8 cellular contexts compared by ENCODE assay signal in the genomic region with DNA sequence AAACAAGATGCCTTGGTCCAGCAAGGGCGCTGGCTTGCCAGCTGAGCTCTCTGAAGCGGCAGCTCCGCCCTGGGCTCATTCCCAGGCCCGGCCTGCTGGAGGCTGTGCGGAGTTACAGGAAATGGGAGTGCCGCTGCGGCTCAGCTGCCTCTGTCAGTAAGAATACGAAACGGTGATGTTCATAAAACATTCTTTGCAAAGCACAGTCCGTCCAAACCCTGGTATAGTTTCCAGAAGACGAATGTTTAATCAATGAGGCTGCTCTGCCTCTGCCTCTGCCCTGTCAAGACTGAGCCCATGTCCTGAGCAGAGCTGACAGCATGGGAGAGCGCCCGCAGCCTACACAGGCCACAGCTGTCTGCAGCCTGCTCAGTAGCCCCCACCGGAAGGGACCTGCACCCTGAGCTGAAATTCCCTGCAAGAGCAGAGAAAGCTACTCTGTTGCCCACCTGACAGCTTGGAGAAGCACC.
DNase-seq lines count a peak whose midpoint lies in the region; ATAC-seq, FAIRE-seq and TF ChIP-seq lines count a peak whose summit lies in the region.

No MANE protein-coding gene starts in this region.

- H3K4me3 ChIP-seq in BLaER1 treated with 17β-estradiol and CSF1 and Interleukin-3, amounts not matched to agents 10 nM and 100 nM = no peak overlapping the region
- H3K4me3 ChIP-seq in choroid plexus epithelial cell (ENCODE audit: low read depth, low read length) (peak overlapping the region; percentile 13), HepG2 (replicated peaks in 1 of 3; ENCODE audit: insufficient read depth in 1 of 3, low read depth in 2 of 3, low read length in 3 of 3) (peak overlapping the region in 2 of 3 experiments; percentile 26 to 37; a peak in 1 of 6 replicates), stomach (no peak overlapping the region)

- H3K9ac ChIP-seq in BLaER1 treated with 17β-estradiol and CSF1 and Interleukin-3, amounts not matched to agents 10 nM and 100 nM = peak overlapping the region in 3 of 11 experiments; percentile 15 to 30 (median 22); a peak in 2 of 22 replicates
- no peak overlapping the region; the same call in 1 of the 2 replicates for H3K9ac ChIP-seq in HepG2 (ENCODE audit: insufficient read depth, low read depth, low read length)

- no peak for TF ChIP-seq POLR2A in HepG2 (IDR thresholded peaks at IDR 0.05; ENCODE audit: insufficient read depth in 1 of 2, low read depth in 2 of 2, low read length in 2 of 2)
- no peak for TF ChIP-seq POLR2A in stomach (IDR thresholded peaks at IDR 0.05)

- H3K79me2 ChIP-seq in HepG2 (ENCODE audit: insufficient read depth, low read length) = no peaks in the 10 kb centered on the region

- FAIRE-seq in HepG2 (lab: Jason Lieb, UNC) = no peak

- BruUV-seq in HepG2 (replicated peaks; lab: Mats Ljungman, UMichigan) = no TSS peak

- POLR2A ChIA-PET in HepG2 (lab: Yijun Ruan, JAX) = interaction anchor here (1.3 to 2.3 kb wide), 3 partner anchors 58 to 92 kb away, joined by 3 to 16 read pairs (median 3); no protein-coding TSS in a partner anchor

- no peaks in the 10 kb centered on the region for H4K20me1 ChIP-seq in BLaER1 treated with 17β-estradiol and CSF1 and Interleukin-3, amounts not matched to agents 10 nM and 100 nM
- H4K20me1 ChIP-seq in HepG2 (ENCODE audit: insufficient read depth, low read length) = no peaks in the 10 kb centered on the region

- DNase-seq in NCI-H460 (ENCODE audit: extremely low read depth, low read depth) = peak; percentile 11
- DNase-seq in choroid plexus epithelial cell (ENCODE audit: low read depth) = peak; percentile 84
- DNase-seq in HepG2 (ENCODE audit: low spot score) = peak; percentile 28
- DNase-seq in stomach = peak; percentile 82
- no peak for DNase-seq in T-helper 2 cell
- DNase-seq in AML-193 (lab: John Stamatoyannopoulos, UW) = no peak
- DNase-seq in NCI-H1930 (lab: John Stamatoyannopoulos, UW) = no peak

- no peaks in the 10 kb centered on the region for H3K27me3 ChIP-seq in BLaER1 treated with 17β-estradiol and CSF1 and Interleukin-3, amounts not matched to agents 10 nM and 100 nM
- H3K27me3 ChIP-seq in HepG2 (ENCODE audit: control insufficient read depth in 1 of 2, insufficient read depth in 2 of 2, low read length in 2 of 2) = no peaks in the 10 kb centered on the region
- H3K27me3 ChIP-seq in stomach = no peaks in the 10 kb centered on the region

- peaks cover 0 to 10% (median 0%) of the 10 kb centered on the region in 11 experiments; a peak in 6 of 22 replicates for H3K36me3 ChIP-seq in BLaER1 treated with 17β-estradiol and CSF1 and Interleukin-3, amounts not matched to agents 10 nM and 100 nM
- H3K36me3 ChIP-seq in HepG2 (replicated peaks in 1 of 2; ENCODE audit: control insufficient read depth in 1 of 2, insufficient read depth in 2 of 2, low read length in 2 of 2) (no peaks in the 10 kb centered on the region), stomach (peaks cover 0 to 10% (median 7%) of the 10 kb centered on the region in 4 donors)

- peak overlapping the region; percentile 12 to 70 (median 53); a peak in 20 of 22 replicates for H3K4me2 ChIP-seq in BLaER1 treated with 17β-estradiol and CSF1 and Interleukin-3, amounts not matched to agents 10 nM and 100 nM
- H3K4me2 ChIP-seq in HepG2 (ENCODE audit: low read depth, low read length) = peak overlapping the region; percentile 72

- intact Hi-C loops in HepG2 (cut with micrococcal nuclease; ENCODE audit: unreplicated experiment) = loop anchor here (5.0 to 10.0 kb wide), 2 partner anchors 205 to 332 kb away; no protein-coding TSS in a partner anchor
- intact Hi-C loops in stomach (cut with DNase I; ENCODE audit: low total_unique reads) = loop anchor here (10.0 kb wide), 1 partner anchor 355 kb away; no protein-coding TSS in a partner anchor

- H3K9me3 ChIP-seq in BLaER1 treated with 17β-estradiol and CSF1 and Interleukin-3, amounts not matched to agents 10 nM and 100 nM (replicated peaks in 1 of 11) = no peaks in the 10 kb centered on the region; a peak in 1 of 22 replicates
- no peaks in the 10 kb centered on the region for H3K9me3 ChIP-seq in HepG2 (ENCODE audit: low read length)
- no peaks in the 10 kb centered on the region for H3K9me3 ChIP-seq in stomach

- peak; percentile 56 for TF ChIP-seq CTCF in choroid plexus epithelial cell (conservative IDR thresholded peaks at IDR 0.05; ENCODE audit: low read depth, low read length)
- peak; percentile 51 for TF ChIP-seq CTCF in HepG2 (CRISPR knock-in tag; IDR thresholded peaks at IDR 0.05)
- peak in 3 of 7 experiments; percentile 11 to 25 (median 16) for TF ChIP-seq CTCF in stomach (IDR thresholded peaks at IDR 0.05)

- in situ Hi-C loops in HepG2 (cut with HindIII; ENCODE audit: extremely low pct_ligation_motif_present, low pct_unique_long_range_greater_than_20kb) = loop anchor here (10.0 kb wide), 1 partner anchor 355 kb away; no protein-coding TSS in a partner anchor

- 50% methylated on average over 14 of the region's 14 CpGs for WGBS in HepG2 (ENCODE audit: low lambda C conversion rate)
- WGBS in stomach, 5 donors = 11 to 23% (median 18%) methylated on average over 13 to 14 of the region's 14 CpGs

- peak; percentile 94 for ATAC-seq in HepG2

- H3K27ac ChIP-seq in BLaER1 treated with 17β-estradiol and CSF1 and Interleukin-3, amounts not matched to agents 10 nM and 100 nM = no peak overlapping the region
- H3K27ac ChIP-seq in HepG2 (ENCODE audit: extremely low read length, insufficient read depth, low read length) = no peak overlapping the region
- peak overlapping the region; percentile 60 to 73 (median 72) for H3K27ac ChIP-seq in stomach

- CTCF ChIA-PET in HepG2 (lab: Yijun Ruan, JAX; ENCODE audit: low intra/inter-chr PET ratio, low total read pairs) = interaction anchor here (1.0 kb wide), 1 partner anchor 87 kb away, joined by 3 read pairs; no protein-coding TSS in a partner anchor

- H3K4me1 ChIP-seq in BLaER1 treated with 17β-estradiol and CSF1 and Interleukin-3, amounts not matched to agents 10 nM and 100 nM = peaks cover 12 to 29% (median 20%) of the 10 kb centered on the region in 10 experiments
- peaks cover 27% of the 10 kb centered on the region for H3K4me1 ChIP-seq in HepG2 (ENCODE audit: insufficient read depth, low read length)
- H3K4me1 ChIP-seq in stomach = peaks cover 6 to 32% (median 11%) of the 10 kb centered on the region in 4 donors

- no peak for TF ChIP-seq EP300 in HepG2 (IDR thresholded peaks at IDR 0.05; ENCODE audit: low read depth in 2 of 2, low read length in 2 of 2)
- no peak for TF ChIP-seq EP300 in HepG2 (CRISPR knock-in tag; IDR thresholded peaks at IDR 0.05; ENCODE audit: borderline replicate concordance)
- no peak for TF ChIP-seq EP300 in stomach (IDR thresholded peaks at IDR 0.05)

- no peak for TF ChIP-seq RAD21 in HepG2 (CRISPR knock-in tag; IDR thresholded peaks at IDR 0.05)

- H2AFZ ChIP-seq in HepG2 (ENCODE audit: low read length) = no peak overlapping the region

TF ChIP-seq in HepG2, 621 proteins besides CTCF, POLR2A, EP300 and RAD21 (continues in another document):
- TF ChIP-seq, protein P1, sequence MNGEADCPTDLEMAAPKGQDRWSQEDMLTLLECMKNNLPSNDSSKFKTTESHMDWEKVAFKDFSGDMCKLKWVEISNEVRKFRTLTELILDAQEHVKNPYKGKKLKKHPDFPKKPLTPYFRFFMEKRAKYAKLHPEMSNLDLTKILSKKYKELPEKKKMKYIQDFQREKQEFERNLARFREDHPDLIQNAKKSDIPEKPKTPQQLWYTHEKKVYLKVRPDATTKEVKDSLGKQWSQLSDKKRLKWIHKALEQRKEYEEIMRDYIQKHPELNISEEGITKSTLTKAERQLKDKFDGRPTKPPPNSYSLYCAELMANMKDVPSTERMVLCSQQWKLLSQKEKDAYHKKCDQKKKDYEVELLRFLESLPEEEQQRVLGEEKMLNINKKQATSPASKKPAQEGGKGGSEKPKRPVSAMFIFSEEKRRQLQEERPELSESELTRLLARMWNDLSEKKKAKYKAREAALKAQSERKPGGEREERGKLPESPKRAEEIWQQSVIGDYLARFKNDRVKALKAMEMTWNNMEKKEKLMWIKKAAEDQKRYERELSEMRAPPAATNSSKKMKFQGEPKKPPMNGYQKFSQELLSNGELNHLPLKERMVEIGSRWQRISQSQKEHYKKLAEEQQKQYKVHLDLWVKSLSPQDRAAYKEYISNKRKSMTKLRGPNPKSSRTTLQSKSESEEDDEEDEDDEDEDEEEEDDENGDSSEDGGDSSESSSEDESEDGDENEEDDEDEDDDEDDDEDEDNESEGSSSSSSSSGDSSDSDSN (CRISPR knock-in tag; IDR thresholded peaks at IDR 0.05) = peak; percentile 46; the same call in 1 of the 2 replicates
- TF ChIP-seq GABPA (IDR thresholded peaks at IDR 0.05; ENCODE audit: low read depth, low read length) = no peak
- 0 out of 2 replicates have a peak, but pooled peaks have one; percentile 8 for TF ChIP-seq GABPA (CRISPR knock-in tag; IDR thresholded peaks at IDR 0.05; ENCODE audit: low read depth)
- TF ChIP-seq SOX6 (IDR thresholded peaks at IDR 0.05) = no peak
- TF ChIP-seq SOX6 (CRISPR knock-in tag; IDR thresholded peaks at IDR 0.05) = no peak
- TF ChIP-seq, protein P2, sequence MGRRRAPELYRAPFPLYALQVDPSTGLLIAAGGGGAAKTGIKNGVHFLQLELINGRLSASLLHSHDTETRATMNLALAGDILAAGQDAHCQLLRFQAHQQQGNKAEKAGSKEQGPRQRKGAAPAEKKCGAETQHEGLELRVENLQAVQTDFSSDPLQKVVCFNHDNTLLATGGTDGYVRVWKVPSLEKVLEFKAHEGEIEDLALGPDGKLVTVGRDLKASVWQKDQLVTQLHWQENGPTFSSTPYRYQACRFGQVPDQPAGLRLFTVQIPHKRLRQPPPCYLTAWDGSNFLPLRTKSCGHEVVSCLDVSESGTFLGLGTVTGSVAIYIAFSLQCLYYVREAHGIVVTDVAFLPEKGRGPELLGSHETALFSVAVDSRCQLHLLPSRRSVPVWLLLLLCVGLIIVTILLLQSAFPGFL (CRISPR knock-in tag; IDR thresholded peaks at IDR 0.05) = no peak
- peak; percentile 76; the same call in 1 of the 2 replicates for TF ChIP-seq ZNF292 (CRISPR knock-in tag; IDR thresholded peaks at IDR 0.05; ENCODE audit: borderline replicate concordance, low read depth)
- TF ChIP-seq SMAD9 (CRISPR knock-in tag; IDR thresholded peaks at IDR 0.05) = 0 out of 2 replicates have a peak, but pooled peaks have one; percentile 16
- TF ChIP-seq, protein P3, sequence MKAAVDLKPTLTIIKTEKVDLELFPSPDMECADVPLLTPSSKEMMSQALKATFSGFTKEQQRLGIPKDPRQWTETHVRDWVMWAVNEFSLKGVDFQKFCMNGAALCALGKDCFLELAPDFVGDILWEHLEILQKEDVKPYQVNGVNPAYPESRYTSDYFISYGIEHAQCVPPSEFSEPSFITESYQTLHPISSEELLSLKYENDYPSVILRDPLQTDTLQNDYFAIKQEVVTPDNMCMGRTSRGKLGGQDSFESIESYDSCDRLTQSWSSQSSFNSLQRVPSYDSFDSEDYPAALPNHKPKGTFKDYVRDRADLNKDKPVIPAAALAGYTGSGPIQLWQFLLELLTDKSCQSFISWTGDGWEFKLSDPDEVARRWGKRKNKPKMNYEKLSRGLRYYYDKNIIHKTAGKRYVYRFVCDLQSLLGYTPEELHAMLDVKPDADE (CRISPR knock-in tag; IDR thresholded peaks at IDR 0.05) = no peak
- no peak for TF ChIP-seq ZNF569 (CRISPR knock-in tag; IDR thresholded peaks at IDR 0.05; ENCODE audit: borderline replicate concordance)
- peak; percentile 19; the same call in 1 of the 2 replicates for TF ChIP-seq ZNF563 (CRISPR knock-in tag; IDR thresholded peaks at IDR 0.05)

Comparison
In these comparisons a context has a peak if more than half of its experiments do, and no peak if none do; other contexts are left out.
1. H3K27ac ChIP-seq: peak in stomach (5 of 5); none in BLaER1 treated with 17β-estradiol and CSF1 and Interleukin-3, amounts not matched to agents 10 nM and 100 nM (0 of 11) and HepG2 (single experiment).
2. H3K4me3 ChIP-seq: peak in choroid plexus epithelial cell (single experiment) and HepG2 (2 of 3); none in BLaER1 treated with 17β-estradiol and CSF1 and Interleukin-3, amounts not matched to agents 10 nM and 100 nM (0 of 10) and stomach (0 of 4).
3. DNase-seq: peak in NCI-H460 (single experiment), choroid plexus epithelial cell (single experiment), HepG2 (single experiment) and stomach (single experiment); none in T-helper 2 cell (0 of 5), AML-193 (0 of 2) and NCI-H1930 (0 of 2).